Comparison of ENCODE assay signal across 1 cellular context in the genomic region with DNA sequence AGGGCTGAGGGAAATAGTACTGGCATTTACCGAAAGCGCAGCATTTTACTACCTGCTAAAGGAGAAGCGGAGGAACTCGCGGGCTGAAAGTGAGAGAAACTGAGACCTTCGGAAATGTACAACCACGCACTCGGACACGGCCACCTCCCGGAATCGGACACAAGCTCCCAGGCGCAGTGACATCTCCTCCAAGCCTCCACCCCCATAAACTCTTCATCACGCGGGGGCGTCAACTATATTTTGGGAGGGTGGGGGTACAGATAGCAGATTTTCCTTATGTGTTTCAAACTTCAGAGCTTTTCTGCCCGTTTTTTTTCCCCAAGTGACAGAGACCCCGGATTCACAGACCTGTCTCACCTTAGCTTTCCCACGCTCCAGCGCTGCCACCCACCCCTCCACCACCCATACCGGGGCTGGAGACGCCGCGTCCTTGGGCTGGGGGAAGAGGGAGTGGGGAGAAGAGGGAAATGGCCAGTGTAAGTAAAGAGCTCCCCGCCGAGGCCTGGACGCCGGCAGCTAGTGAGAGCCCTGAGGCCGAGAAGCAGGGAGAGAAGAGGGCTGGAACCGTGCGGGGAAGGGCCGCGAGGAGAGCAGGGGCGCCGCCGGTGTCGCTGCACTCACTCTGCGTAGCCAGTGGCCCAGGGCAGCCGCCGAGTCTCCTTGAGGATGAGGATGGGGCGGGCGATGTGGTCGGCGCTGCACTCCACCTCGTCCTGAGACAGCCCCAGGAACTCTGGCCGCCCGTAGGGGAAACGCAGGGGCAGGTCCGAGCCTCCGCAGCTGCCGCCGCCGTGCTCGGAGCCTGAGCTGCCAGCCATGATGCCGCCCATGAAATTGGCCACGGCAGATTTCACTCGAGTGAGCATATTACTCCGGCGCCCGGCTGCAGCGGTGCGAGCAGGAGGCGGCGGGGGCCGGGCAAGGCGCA.
TF ChIP-seq lines count a peak whose summit lies in the region.

No MANE protein-coding gene starts in this region.

TF ChIP-seq in K562, 482 proteins besides CTCF, POLR2A, EP300 and RAD21 (continued from another document and continues in another):
- TF ChIP-seq, protein P1, sequence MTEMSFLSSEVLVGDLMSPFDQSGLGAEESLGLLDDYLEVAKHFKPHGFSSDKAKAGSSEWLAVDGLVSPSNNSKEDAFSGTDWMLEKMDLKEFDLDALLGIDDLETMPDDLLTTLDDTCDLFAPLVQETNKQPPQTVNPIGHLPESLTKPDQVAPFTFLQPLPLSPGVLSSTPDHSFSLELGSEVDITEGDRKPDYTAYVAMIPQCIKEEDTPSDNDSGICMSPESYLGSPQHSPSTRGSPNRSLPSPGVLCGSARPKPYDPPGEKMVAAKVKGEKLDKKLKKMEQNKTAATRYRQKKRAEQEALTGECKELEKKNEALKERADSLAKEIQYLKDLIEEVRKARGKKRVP (CRISPR knock-in tag; IDR thresholded peaks at IDR 0.05) = no peak
- TF ChIP-seq MCM5 (IDR thresholded peaks at IDR 0.05; ENCODE audit: low read depth) (no peak), RBM14 (IDR thresholded peaks at IDR 0.05; ENCODE audit: borderline replicate concordance, insufficient read depth, low read depth, low read length) (0 out of 2 replicates have a peak, but pooled peaks have one; percentile 50), NFATC3 (IDR thresholded peaks at IDR 0.05) (no peak), ZNF707 (CRISPR knock-in tag; conservative IDR thresholded peaks at IDR 0.05) (no peak), SMARCE1 (IDR thresholded peaks at IDR 0.05) (peak; percentile 40; the same call in 1 of the 2 replicates), NEUROD1 (IDR thresholded peaks at IDR 0.05; ENCODE audit: borderline replicate concordance, low read depth, low read length, partially characterized antibody) (no peak), HDAC8 (tag; IDR thresholded peaks at IDR 0.05) (no peak), TAF1 (IDR thresholded peaks at IDR 0.05; ENCODE audit: control insufficient read depth, extremely low read depth, insufficient read depth, low read length, severe bottlenecking) (peak; percentile 34), CBX5 (IDR thresholded peaks at IDR 0.05; ENCODE audit: borderline replicate concordance, low read depth) (no peak), DIDO1 (tag; IDR thresholded peaks at IDR 0.05; ENCODE audit: low read depth) (no peak), EGR1 (conservative IDR thresholded peaks at IDR 0.05) (peak; percentile 87), NFE2L1 (tag; IDR thresholded peaks at IDR 0.05; ENCODE audit: borderline replicate concordance, low read depth) (no peak), BACH1 (tag; IDR thresholded peaks at IDR 0.05) (no peak), ZNF316 (IDR thresholded peaks at IDR 0.05) (no peak), NONO (IDR thresholded peaks at IDR 0.05; ENCODE audit: low read depth in 2 of 2, low read length in 1 of 2) (no peak; a peak in 1 of 4 replicates), ZNF76 (CRISPR knock-in tag; IDR thresholded peaks at IDR 0.05; ENCODE audit: borderline replicate concordance) (no peak), FOXP1 (CRISPR knock-in tag; IDR thresholded peaks at IDR 0.05) (no peak), HDAC1 (IDR thresholded peaks at IDR 0.05) (0 out of 4 replicates have a peak, but pooled peaks of 1 of the 2 experiments have one; percentile 48), SIN3B (IDR thresholded peaks at IDR 0.05; ENCODE audit: low read depth) (no peak), TFAM (CRISPR knock-in tag; conservative IDR thresholded peaks at IDR 0.05) (no peak), MBD2 (IDR thresholded peaks at IDR 0.05; ENCODE audit: borderline replicate concordance, low read depth) (no peak), ZNF589 (CRISPR knock-in tag; IDR thresholded peaks at IDR 0.05; ENCODE audit: low read depth) (peak; percentile 60; the same call in 1 of the 2 replicates), MEF2D (tag; conservative IDR thresholded peaks at IDR 0.05; ENCODE audit: low read depth) (no peak), ZNF717 (CRISPR knock-in tag; IDR thresholded peaks at IDR 0.05) (no peak), NFIX (CRISPR knock-in tag; IDR thresholded peaks at IDR 0.05; ENCODE audit: low read depth) (no peak), MYBL2 (IDR thresholded peaks at IDR 0.05; ENCODE audit: low read depth) (no peak), MYBL2 (CRISPR knock-in tag; IDR thresholded peaks at IDR 0.05; ENCODE audit: borderline replicate concordance) (no peak), HNRNPLL (IDR thresholded peaks at IDR 0.05; ENCODE audit: low read depth, low read length, poor library complexity, severe bottlenecking) (peak; percentile 81), ZFX (CRISPR knock-in tag; IDR thresholded peaks at IDR 0.05) (no peak)
- TF ChIP-seq, protein P2, sequence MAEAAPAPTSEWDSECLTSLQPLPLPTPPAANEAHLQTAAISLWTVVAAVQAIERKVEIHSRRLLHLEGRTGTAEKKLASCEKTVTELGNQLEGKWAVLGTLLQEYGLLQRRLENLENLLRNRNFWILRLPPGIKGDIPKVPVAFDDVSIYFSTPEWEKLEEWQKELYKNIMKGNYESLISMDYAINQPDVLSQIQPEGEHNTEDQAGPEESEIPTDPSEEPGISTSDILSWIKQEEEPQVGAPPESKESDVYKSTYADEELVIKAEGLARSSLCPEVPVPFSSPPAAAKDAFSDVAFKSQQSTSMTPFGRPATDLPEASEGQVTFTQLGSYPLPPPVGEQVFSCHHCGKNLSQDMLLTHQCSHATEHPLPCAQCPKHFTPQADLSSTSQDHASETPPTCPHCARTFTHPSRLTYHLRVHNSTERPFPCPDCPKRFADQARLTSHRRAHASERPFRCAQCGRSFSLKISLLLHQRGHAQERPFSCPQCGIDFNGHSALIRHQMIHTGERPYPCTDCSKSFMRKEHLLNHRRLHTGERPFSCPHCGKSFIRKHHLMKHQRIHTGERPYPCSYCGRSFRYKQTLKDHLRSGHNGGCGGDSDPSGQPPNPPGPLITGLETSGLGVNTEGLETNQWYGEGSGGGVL (CRISPR knock-in tag; IDR thresholded peaks at IDR 0.05) = no peak
- TF ChIP-seq, protein P3, sequence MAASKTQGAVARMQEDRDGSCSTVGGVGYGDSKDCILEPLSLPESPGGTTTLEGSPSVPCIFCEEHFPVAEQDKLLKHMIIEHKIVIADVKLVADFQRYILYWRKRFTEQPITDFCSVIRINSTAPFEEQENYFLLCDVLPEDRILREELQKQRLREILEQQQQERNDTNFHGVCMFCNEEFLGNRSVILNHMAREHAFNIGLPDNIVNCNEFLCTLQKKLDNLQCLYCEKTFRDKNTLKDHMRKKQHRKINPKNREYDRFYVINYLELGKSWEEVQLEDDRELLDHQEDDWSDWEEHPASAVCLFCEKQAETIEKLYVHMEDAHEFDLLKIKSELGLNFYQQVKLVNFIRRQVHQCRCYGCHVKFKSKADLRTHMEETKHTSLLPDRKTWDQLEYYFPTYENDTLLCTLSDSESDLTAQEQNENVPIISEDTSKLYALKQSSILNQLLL (CRISPR knock-in tag; IDR thresholded peaks at IDR 0.05; ENCODE audit: borderline replicate concordance) = no peak
- TF ChIP-seq, protein P4, sequence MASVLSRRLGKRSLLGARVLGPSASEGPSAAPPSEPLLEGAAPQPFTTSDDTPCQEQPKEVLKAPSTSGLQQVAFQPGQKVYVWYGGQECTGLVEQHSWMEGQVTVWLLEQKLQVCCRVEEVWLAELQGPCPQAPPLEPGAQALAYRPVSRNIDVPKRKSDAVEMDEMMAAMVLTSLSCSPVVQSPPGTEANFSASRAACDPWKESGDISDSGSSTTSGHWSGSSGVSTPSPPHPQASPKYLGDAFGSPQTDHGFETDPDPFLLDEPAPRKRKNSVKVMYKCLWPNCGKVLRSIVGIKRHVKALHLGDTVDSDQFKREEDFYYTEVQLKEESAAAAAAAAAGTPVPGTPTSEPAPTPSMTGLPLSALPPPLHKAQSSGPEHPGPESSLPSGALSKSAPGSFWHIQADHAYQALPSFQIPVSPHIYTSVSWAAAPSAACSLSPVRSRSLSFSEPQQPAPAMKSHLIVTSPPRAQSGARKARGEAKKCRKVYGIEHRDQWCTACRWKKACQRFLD (CRISPR knock-in tag; IDR thresholded peaks at IDR 0.05) = no peak
- TF ChIP-seq, protein P5, sequence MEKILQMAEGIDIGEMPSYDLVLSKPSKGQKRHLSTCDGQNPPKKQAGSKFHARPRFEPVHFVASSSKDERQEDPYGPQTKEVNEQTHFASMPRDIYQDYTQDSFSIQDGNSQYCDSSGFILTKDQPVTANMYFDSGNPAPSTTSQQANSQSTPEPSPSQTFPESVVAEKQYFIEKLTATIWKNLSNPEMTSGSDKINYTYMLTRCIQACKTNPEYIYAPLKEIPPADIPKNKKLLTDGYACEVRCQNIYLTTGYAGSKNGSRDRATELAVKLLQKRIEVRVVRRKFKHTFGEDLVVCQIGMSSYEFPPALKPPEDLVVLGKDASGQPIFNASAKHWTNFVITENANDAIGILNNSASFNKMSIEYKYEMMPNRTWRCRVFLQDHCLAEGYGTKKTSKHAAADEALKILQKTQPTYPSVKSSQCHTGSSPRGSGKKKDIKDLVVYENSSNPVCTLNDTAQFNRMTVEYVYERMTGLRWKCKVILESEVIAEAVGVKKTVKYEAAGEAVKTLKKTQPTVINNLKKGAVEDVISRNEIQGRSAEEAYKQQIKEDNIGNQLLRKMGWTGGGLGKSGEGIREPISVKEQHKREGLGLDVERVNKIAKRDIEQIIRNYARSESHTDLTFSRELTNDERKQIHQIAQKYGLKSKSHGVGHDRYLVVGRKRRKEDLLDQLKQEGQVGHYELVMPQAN (IDR thresholded peaks at IDR 0.05; ENCODE audit: borderline replicate concordance) = peak; percentile 23; the same call in 1 of the 2 replicates
- TF ChIP-seq, protein P6, sequence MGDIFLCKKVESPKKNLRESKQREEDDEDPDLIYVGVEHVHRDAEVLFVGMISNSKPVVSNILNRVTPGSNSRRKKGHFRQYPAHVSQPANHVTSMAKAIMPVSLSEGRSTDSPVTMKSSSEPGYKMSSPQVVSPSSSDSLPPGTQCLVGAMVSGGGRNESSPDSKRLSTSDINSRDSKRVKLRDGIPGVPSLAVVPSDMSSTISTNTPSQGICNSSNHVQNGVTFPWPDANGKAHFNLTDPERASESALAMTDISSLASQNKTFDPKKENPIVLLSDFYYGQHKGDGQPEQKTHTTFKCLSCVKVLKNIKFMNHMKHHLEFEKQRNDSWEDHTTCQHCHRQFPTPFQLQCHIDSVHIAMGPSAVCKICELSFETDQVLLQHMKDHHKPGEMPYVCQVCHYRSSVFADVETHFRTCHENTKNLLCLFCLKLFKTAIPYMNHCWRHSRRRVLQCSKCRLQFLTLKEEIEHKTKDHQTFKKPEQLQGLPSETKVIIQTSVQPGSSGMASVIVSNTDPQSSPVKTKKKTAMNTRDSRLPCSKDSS (IDR thresholded peaks at IDR 0.05; ENCODE audit: low read depth, partially characterized antibody) = no peak
- TF ChIP-seq, protein P7, sequence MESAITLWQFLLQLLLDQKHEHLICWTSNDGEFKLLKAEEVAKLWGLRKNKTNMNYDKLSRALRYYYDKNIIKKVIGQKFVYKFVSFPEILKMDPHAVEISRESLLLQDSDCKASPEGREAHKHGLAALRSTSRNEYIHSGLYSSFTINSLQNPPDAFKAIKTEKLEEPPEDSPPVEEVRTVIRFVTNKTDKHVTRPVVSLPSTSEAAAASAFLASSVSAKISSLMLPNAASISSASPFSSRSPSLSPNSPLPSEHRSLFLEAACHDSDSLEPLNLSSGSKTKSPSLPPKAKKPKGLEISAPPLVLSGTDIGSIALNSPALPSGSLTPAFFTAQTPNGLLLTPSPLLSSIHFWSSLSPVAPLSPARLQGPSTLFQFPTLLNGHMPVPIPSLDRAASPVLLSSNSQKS (CRISPR knock-in tag; IDR thresholded peaks at IDR 0.05) = no peak
- TF ChIP-seq, protein P8, sequence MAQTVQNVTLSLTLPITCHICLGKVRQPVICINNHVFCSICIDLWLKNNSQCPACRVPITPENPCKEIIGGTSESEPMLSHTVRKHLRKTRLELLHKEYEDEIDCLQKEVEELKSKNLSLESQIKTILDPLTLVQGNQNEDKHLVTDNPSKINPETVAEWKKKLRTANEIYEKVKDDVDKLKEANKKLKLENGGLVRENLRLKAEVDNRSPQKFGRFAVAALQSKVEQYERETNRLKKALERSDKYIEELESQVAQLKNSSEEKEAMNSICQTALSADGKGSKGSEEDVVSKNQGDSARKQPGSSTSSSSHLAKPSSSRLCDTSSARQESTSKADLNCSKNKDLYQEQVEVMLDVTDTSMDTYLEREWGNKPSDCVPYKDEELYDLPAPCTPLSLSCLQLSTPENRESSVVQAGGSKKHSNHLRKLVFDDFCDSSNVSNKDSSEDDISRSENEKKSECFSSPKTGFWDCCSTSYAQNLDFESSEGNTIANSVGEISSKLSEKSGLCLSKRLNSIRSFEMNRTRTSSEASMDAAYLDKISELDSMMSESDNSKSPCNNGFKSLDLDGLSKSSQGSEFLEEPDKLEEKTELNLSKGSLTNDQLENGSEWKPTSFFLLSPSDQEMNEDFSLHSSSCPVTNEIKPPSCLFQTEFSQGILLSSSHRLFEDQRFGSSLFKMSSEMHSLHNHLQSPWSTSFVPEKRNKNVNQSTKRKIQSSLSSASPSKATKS (CRISPR knock-in tag; IDR thresholded peaks at IDR 0.05) = no peak
- TF ChIP-seq, protein P9, sequence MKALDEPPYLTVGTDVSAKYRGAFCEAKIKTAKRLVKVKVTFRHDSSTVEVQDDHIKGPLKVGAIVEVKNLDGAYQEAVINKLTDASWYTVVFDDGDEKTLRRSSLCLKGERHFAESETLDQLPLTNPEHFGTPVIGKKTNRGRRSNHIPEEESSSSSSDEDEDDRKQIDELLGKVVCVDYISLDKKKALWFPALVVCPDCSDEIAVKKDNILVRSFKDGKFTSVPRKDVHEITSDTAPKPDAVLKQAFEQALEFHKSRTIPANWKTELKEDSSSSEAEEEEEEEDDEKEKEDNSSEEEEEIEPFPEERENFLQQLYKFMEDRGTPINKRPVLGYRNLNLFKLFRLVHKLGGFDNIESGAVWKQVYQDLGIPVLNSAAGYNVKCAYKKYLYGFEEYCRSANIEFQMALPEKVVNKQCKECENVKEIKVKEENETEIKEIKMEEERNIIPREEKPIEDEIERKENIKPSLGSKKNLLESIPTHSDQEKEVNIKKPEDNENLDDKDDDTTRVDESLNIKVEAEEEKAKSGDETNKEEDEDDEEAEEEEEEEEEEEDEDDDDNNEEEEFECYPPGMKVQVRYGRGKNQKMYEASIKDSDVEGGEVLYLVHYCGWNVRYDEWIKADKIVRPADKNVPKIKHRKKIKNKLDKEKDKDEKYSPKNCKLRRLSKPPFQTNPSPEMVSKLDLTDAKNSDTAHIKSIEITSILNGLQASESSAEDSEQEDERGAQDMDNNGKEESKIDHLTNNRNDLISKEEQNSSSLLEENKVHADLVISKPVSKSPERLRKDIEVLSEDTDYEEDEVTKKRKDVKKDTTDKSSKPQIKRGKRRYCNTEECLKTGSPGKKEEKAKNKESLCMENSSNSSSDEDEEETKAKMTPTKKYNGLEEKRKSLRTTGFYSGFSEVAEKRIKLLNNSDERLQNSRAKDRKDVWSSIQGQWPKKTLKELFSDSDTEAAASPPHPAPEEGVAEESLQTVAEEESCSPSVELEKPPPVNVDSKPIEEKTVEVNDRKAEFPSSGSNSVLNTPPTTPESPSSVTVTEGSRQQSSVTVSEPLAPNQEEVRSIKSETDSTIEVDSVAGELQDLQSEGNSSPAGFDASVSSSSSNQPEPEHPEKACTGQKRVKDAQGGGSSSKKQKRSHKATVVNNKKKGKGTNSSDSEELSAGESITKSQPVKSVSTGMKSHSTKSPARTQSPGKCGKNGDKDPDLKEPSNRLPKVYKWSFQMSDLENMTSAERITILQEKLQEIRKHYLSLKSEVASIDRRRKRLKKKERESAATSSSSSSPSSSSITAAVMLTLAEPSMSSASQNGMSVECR (CRISPR knock-in tag; IDR thresholded peaks at IDR 0.05) = no peak
- TF ChIP-seq, protein P10, sequence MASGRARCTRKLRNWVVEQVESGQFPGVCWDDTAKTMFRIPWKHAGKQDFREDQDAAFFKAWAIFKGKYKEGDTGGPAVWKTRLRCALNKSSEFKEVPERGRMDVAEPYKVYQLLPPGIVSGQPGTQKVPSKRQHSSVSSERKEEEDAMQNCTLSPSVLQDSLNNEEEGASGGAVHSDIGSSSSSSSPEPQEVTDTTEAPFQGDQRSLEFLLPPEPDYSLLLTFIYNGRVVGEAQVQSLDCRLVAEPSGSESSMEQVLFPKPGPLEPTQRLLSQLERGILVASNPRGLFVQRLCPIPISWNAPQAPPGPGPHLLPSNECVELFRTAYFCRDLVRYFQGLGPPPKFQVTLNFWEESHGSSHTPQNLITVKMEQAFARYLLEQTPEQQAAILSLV (tag; IDR thresholded peaks at IDR 0.05) = no peak
